Comparison of ENCODE assay signal across 8 cellular contexts in genomic region chr1:113811888-113812660, GRCh38. TPM values are rescaled to one million over a fixed set of nuclear protein-coding genes. Genes with fewer than 3 reads are reported as not detected.
DNase-seq lines count a peak whose midpoint lies in the region; ATAC-seq and TF ChIP-seq lines count a peak whose summit lies in the region.

Gene RSBN1, minus strand, starts transcription at chr1:113812476. Its CDS starts 64 bp downstream, at chr1:113812412.

- H3K4me3 ChIP-seq in kidney epithelial cell (ENCODE audit: low read depth, low read length) = peak within 1 kb of the TSS; percentile 73

- DNase-seq in Ammon's horn (ENCODE audit: low spot score) (peak; percentile 99), NCI-H510A treated with DMSO at 0.1 percent for 48 hours (lab: John Stamatoyannopoulos, UW) (peak; percentile 96), chondrocyte (ENCODE audit: low spot score) (peak; percentile 99), kidney epithelial cell (ENCODE audit: low read depth) (peak; percentile 97)
- peak; percentile 96 for DNase-seq in activated CD4-positive, alpha-beta T cell treated with anti-CD3 and anti-CD28 coated beads for 24 hours (ENCODE audit: low read depth in 2 of 2)
- peak; percentile 98 for DNase-seq in stimulated activated CD4-positive, alpha-beta T cell treated with anti-CD3 and anti-CD28 coated beads, Interleukin-15, amount 100 ng/mL, for 48 hours (ENCODE audit: low read depth in 2 of 2)

- H3K36me3 Mint-ChIP-seq in chondrocyte (ENCODE audit: low read depth) = no peaks in the 10 kb centered on the region

- peak within 1 kb of the TSS; percentile 96 for H3K27ac Mint-ChIP-seq in chondrocyte (ENCODE audit: unreplicated experiment)

- peak within 1 kb of the TSS; percentile 93 for H3K4me3 Mint-ChIP-seq in chondrocyte (ENCODE audit: unreplicated experiment)

- TF ChIP-seq POLR2A in GM19193 (IDR thresholded peaks at IDR 0.05; ENCODE audit: extremely low read depth, insufficient read depth, insufficient read length) = peak; percentile 85

- peaks cover 31% of the 10 kb centered on the region for H3K4me1 Mint-ChIP-seq in chondrocyte (ENCODE audit: low read depth)

- H3K27me3 Mint-ChIP-seq in chondrocyte (ENCODE audit: low read depth) = no peaks in the 10 kb centered on the region

- no peaks in the 10 kb centered on the region for H3K27me3 ChIP-seq in kidney epithelial cell (ENCODE audit: control insufficient read depth, insufficient read depth, low read length)

- no peaks in the 10 kb centered on the region for H3K36me3 ChIP-seq in kidney epithelial cell (ENCODE audit: control insufficient read depth, insufficient read depth, low read length)

- no peaks in the 10 kb centered on the region for H3K9me3 Mint-ChIP-seq in chondrocyte (ENCODE audit: low read depth)

- peak; percentile 96 for ATAC-seq in HG03439 (IDR thresholded peaks at IDR 0.05; ENCODE audit: unreplicated experiment)

- TF ChIP-seq CTCF in chondrocyte (IDR thresholded peaks at IDR 0.05) (no peak), kidney epithelial cell (IDR thresholded peaks at IDR 0.05; ENCODE audit: insufficient read depth, low read length, poor library complexity, severe bottlenecking) (no peak)

RNA-seq across cellular contexts. Expression of gene RSBN1, which starts in this region (rescaled TPM):
- total RNA-seq in chondrocyte (10.9 to 12.5 TPM (median 11.8 TPM) in 3 replicates), kidney epithelial cell (9.5 and 10.2 TPM in 2 replicates)

Comparison
In these comparisons a context has a peak if more than half of its experiments do, and no peak if none do; other contexts are left out.
1. Peak in every context shown above with its lines: DNase-seq, ATAC-seq and H3K4me3 ChIP-seq.